In the genomic region with DNA sequence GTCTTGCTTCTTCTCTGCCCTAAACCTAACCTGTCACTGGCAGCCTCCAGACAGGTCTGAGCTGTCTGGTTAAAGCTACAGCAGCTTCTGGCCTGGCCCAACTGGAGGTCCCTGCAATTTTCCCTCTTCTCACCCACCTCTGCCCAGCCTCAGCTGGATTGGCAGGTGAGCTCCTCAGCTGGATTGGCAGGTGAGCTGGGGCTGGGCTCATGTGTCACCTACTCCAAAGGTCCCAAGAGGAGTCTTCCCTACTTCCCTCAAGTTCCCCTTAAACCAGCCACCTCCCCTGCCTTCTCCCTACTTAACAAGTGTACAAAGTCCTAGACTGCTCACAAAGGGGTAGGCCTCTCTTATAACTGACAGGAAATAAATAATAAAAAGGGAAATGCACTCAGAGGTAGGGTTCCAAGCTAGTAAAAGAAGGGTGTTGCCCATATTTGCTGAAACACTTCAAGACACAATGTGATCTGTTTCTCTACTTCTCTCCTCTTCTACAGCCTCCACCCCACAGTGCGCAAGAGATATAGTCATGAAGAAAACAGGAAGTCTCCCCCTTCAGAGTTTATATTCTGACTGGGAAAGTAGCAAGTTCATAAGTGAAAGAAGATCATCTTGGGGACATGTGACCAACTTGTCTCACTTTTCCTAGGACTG, we compare ENCODE assay signal across 9 cellular contexts. TPM values are rescaled to one million over a fixed set of nuclear protein-coding genes. Genes with fewer than 3 reads are reported as not detected.
DNase-seq lines count a peak whose midpoint lies in the region; ATAC-seq and TF ChIP-seq lines count a peak whose summit lies in the region.
"Had no signal": no experiment of that assay in that cellular context is flagged by ENCODE, and none has a peak within 500 bp of the region (broad histone marks: within the 10 kb centered on the region; RNA-seq: fewer than 3 reads in every experiment).

A gene with protein sequence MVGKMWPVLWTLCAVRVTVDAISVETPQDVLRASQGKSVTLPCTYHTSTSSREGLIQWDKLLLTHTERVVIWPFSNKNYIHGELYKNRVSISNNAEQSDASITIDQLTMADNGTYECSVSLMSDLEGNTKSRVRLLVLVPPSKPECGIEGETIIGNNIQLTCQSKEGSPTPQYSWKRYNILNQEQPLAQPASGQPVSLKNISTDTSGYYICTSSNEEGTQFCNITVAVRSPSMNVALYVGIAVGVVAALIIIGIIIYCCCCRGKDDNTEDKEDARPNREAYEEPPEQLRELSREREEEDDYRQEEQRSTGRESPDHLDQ (minus strand): TSS at position 89 of the 654 bp plus-strand sequence. CDS start 90 bp downstream, outside the sequence.

- peak within 1 kb of the TSS; percentile 56 for H3K27ac Mint-ChIP-seq in activated CD8-positive, alpha-beta memory T cell treated with anti-CD3 and anti-CD28 coated beads, Interleukin-2, amount 10 ng/mL, durations not matched to agents 7 days and 5 days
- H3K27ac Mint-ChIP-seq in activated naive CD8-positive, alpha-beta T cell: peak within 1 kb of the TSS; percentile 89
- peak within 1 kb of the TSS; percentile 86 for H3K27ac Mint-ChIP-seq in stimulated activated naive B cell treated with anti-CD40 and anti-IgM and Interleukin-4, amounts not matched to agents 10 μg/mL and 1 μg/mL and 100 μg/mL, for 72 hours

- no peak for TF ChIP-seq POLR2A in breast epithelium (IDR thresholded peaks at IDR 0.05)

- H3K27me3 ChIP-seq in breast epithelium: no peaks in the 10 kb centered on the region

- no peaks in the 10 kb centered on the region for H3K9me3 ChIP-seq in breast epithelium

- no peak within 1 kb of the TSS for H3K27ac ChIP-seq in breast epithelium

- TF ChIP-seq CTCF in GM10266 (IDR thresholded peaks at IDR 0.05; ENCODE audit: control insufficient read depth, insufficient read depth, low read depth, missing control alignments) (no peak), breast epithelium (IDR thresholded peaks at IDR 0.05) (no peak)

- intact Hi-C loops in breast epithelium (cut with DNase I; ENCODE audit: low total_unique reads): no loop called here

- H3K4me3 ChIP-seq in breast epithelium: no peak within 1 kb of the TSS

- H3K36me3 Mint-ChIP-seq in activated CD8-positive, alpha-beta memory T cell treated with anti-CD3 and anti-CD28 coated beads, Interleukin-2, amount 10 ng/mL, durations not matched to agents 7 days and 5 days: no peaks in the 10 kb centered on the region
- H3K36me3 Mint-ChIP-seq in activated naive CD8-positive, alpha-beta T cell: peaks cover 3% of the 10 kb centered on the region
- H3K36me3 Mint-ChIP-seq in stimulated activated naive B cell treated with anti-CD40 and anti-IgM and Interleukin-4, amounts not matched to agents 10 μg/mL and 1 μg/mL and 100 μg/mL, for 72 hours: no peaks in the 10 kb centered on the region

- no peaks in the 10 kb centered on the region for H3K4me1 ChIP-seq in breast epithelium

- no peaks in the 10 kb centered on the region for H3K36me3 ChIP-seq in breast epithelium

- peak; percentile 72 for ATAC-seq in activated CD8-positive, alpha-beta memory T cell treated with anti-CD3 and anti-CD28 coated beads, Interleukin-2, amount 10 ng/mL, durations not matched to agents 7 days and 5 days
- peak; percentile 94 to 97 for ATAC-seq in stimulated activated naive B cell treated with anti-CD40 and anti-IgM and Interleukin-4, amounts not matched to agents 10 μg/mL and 1 μg/mL and 100 μg/mL, for 72 hours (replicated peaks)

- no peak for DNase-seq in activated CD8-positive, alpha-beta memory T cell treated with anti-CD3 and anti-CD28 coated beads, Interleukin-2, amount 10 ng/mL, durations not matched to agents 7 days and 5 days
- no peak for DNase-seq in activated CD8-positive, alpha-beta memory T cell treated with anti-CD3 and anti-CD28 coated beads, Interleukin-2, amount 50 U/mL, for 48 hours
- DNase-seq in Kasumi-1 (lab: John Stamatoyannopoulos, UW) (peak; percentile 84 to 87), COR-L47 (lab: John Stamatoyannopoulos, UW) (no peak), GM10266 (ENCODE audit: extremely low spot score) (no peak), breast epithelium (ENCODE audit: low spot score in 2 of 2) (no peak)
- DNase-seq in stimulated activated naive B cell treated with anti-CD40 and anti-IgM and Interleukin-4, amounts not matched to agents 10 μg/mL and 1 μg/mL and 100 μg/mL, for 72 hours: no peak

- H3K4me1 Mint-ChIP-seq in activated CD8-positive, alpha-beta memory T cell treated with anti-CD3 and anti-CD28 coated beads, Interleukin-2, amount 10 ng/mL, durations not matched to agents 7 days and 5 days: peaks cover 8% of the 10 kb centered on the region
- peaks cover 34% of the 10 kb centered on the region for H3K4me1 Mint-ChIP-seq in activated naive CD8-positive, alpha-beta T cell (ENCODE audit: low read depth)
- peaks cover 12 to 20% of the 10 kb centered on the region in 2 donors for H3K4me1 Mint-ChIP-seq in stimulated activated naive B cell treated with anti-CD40 and anti-IgM and Interleukin-4, amounts not matched to agents 10 μg/mL and 1 μg/mL and 100 μg/mL, for 72 hours

- no peak within 1 kb of the TSS for H3K4me3 Mint-ChIP-seq in activated CD8-positive, alpha-beta memory T cell treated with anti-CD3 and anti-CD28 coated beads, Interleukin-2, amount 10 ng/mL, durations not matched to agents 7 days and 5 days
- H3K4me3 Mint-ChIP-seq in activated naive CD8-positive, alpha-beta T cell: peak within 1 kb of the TSS; percentile 41
- H3K4me3 Mint-ChIP-seq in stimulated activated naive B cell treated with anti-CD40 and anti-IgM and Interleukin-4, amounts not matched to agents 10 μg/mL and 1 μg/mL and 100 μg/mL, for 72 hours: peak within 1 kb of the TSS in 1 of 2 donors; percentile 17

- CTCF ChIA-PET in activated CD8-positive, alpha-beta memory T cell treated with anti-CD3 and anti-CD28 coated beads, Interleukin-2, amount 10 ng/mL, durations not matched to agents 7 days and 5 days (lab: Charles Lee): interaction anchor here (1.0 to 1.4 kb wide), 3 partner anchors 24 to 450 kb away, joined by 3 to 4 read pairs (median 4); no protein-coding TSS in a partner anchor

- H3K27me3 Mint-ChIP-seq in activated CD8-positive, alpha-beta memory T cell treated with anti-CD3 and anti-CD28 coated beads, Interleukin-2, amount 10 ng/mL, durations not matched to agents 7 days and 5 days: no peaks in the 10 kb centered on the region
- H3K27me3 Mint-ChIP-seq in activated naive CD8-positive, alpha-beta T cell: no peaks in the 10 kb centered on the region
- peaks cover 0 to 4% of the 10 kb centered on the region in 2 donors for H3K27me3 Mint-ChIP-seq in stimulated activated naive B cell treated with anti-CD40 and anti-IgM and Interleukin-4, amounts not matched to agents 10 μg/mL and 1 μg/mL and 100 μg/mL, for 72 hours

- H3K9me3 Mint-ChIP-seq in activated CD8-positive, alpha-beta memory T cell treated with anti-CD3 and anti-CD28 coated beads, Interleukin-2, amount 10 ng/mL, durations not matched to agents 7 days and 5 days (ENCODE audit: low read depth): no peaks in the 10 kb centered on the region
- H3K9me3 Mint-ChIP-seq in activated naive CD8-positive, alpha-beta T cell (ENCODE audit: low read depth): no peaks in the 10 kb centered on the region
- no peaks in the 10 kb centered on the region for H3K9me3 Mint-ChIP-seq in stimulated activated naive B cell treated with anti-CD40 and anti-IgM and Interleukin-4, amounts not matched to agents 10 μg/mL and 1 μg/mL and 100 μg/mL, for 72 hours

RNA-seq across cellular contexts. Expression of the gene that starts here (rescaled TPM):
- total RNA-seq in activated CD8-positive, alpha-beta memory T cell treated with anti-CD3 and anti-CD28 coated beads, Interleukin-2, amount 10 ng/mL, durations not matched to agents 7 days and 5 days: under 1 TPM; 0.21 to 0.64 TPM
- 1 to 10 TPM in 1 of 3 donors, under 1 TPM in 2; 0.15 to 3.6 (median 0.16) TPM for total RNA-seq in breast epithelium
- total RNA-seq: kidney epithelial cell had no signal

Comparison
In these comparisons a context has a peak if more than half of its experiments do, and no peak if none do; other contexts are left out.
1. Peak in ATAC-seq in activated CD8-positive, alpha-beta memory T cell treated with anti-CD3 and anti-CD28 coated beads, Interleukin-2, amount 10 ng/mL, durations not matched to agents 7 days and 5 days; RNA of the gene not detected or under 1 TPM.
2. DNase-seq: peak in Kasumi-1 (2 of 2); none in activated CD8-positive, alpha-beta memory T cell treated with anti-CD3 and anti-CD28 coated beads, Interleukin-2, amount 10 ng/mL, durations not matched to agents 7 days and 5 days (single experiment), activated CD8-positive, alpha-beta memory T cell treated with anti-CD3 and anti-CD28 coated beads, Interleukin-2, amount 50 U/mL, for 48 hours (single experiment), stimulated activated naive B cell treated with anti-CD40 and anti-IgM and Interleukin-4, amounts not matched to agents 10 μg/mL and 1 μg/mL and 100 μg/mL, for 72 hours (single experiment), COR-L47 (single experiment), GM10266 (single experiment) and breast epithelium (0 of 2).
3. Peak in every context shown above with its lines, with median percentiles within 50 percentile points of each other: H3K27ac Mint-ChIP-seq.